8 cellular contexts compared by ENCODE assay signal in the genomic region with DNA sequence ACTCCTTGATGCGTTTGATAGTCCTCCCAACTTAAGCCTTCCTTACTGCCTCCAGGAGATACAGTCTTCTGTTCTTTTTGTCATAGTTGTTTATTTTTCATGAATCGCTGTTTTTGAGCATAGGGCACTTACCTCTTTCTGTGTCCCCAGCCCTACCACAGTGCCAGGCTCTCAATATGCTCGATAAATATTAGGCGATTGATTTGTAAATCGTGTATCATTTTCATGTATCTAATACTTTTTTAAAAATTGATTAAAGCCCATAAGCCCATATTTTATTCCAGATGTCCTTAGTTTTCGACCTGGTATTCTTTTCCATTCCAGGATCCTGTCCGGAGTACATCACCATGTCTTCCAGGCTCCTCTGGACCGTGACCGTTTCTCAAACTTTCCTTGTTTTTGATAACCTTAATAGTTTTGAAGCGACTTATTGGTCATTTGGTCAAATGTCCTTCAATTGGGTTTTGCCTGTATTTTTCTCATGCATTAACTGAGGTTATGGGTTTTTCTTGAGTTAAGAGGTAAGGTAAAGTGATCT. TPM values are rescaled to one million over a fixed set of nuclear protein-coding genes. Genes with fewer than 3 reads are reported as not detected.
A peak's percentile ranks its signal among the peaks of the same experiment; 100 is the strongest.
DNase-seq lines count a peak whose midpoint lies in the region; ATAC-seq and TF ChIP-seq lines count a peak whose summit lies in the region.

No MANE protein-coding gene starts in this region.

- H3K27ac ChIP-seq in HCT116 (ENCODE audit: low read depth, low read length) (peak overlapping the region; percentile 91), PC-3 (ENCODE audit: low read length) (no peak overlapping the region), gastrocnemius medialis (peak overlapping the region; percentile 92 to 98 (median 97))

- CTCF ChIA-PET in HCT116 (lab: Charles Lee): no interaction called here
- CTCF ChIA-PET in PC-3 (lab: Charles Lee): interaction anchor here (1.0 kb wide), 1 partner anchor 14 kb away, joined by 5 read pairs; no protein-coding TSS in a partner anchor

- intact Hi-C loops in HCT116 (cut with micrococcal nuclease): no loop called here
- intact Hi-C loops in PC-3 (cut with micrococcal nuclease): loop anchor here (10.0 kb wide), 1 partner anchor 1847 kb away; no protein-coding TSS in a partner anchor
- intact Hi-C loops in gastrocnemius medialis (cut with DNase I; ENCODE audit: low total_unique reads): loop anchor here (5.0 to 10.0 kb wide), 4 partner anchors 899 to 1746 kb away; partner anchors contain the start of genes EPC2, MBD5, ORC4 and RND3

- H2AFZ ChIP-seq in HCT116 (ENCODE audit: low read depth, low read length, poor library complexity, severe bottlenecking) (peak overlapping the region; percentile 89), PC-3 (ENCODE audit: low read length) (peak overlapping the region; percentile 83)

- H3K79me2 ChIP-seq in HCT116 (ENCODE audit: insufficient read depth, low read length): peaks cover 44% of the 10 kb centered on the region
- H3K79me2 ChIP-seq in PC-3 (ENCODE audit: low read length): peaks cover 45% of the 10 kb centered on the region

- H3K9me3 ChIP-seq in HCT116 (ENCODE audit: control insufficient read depth in 1 of 2, insufficient read depth in 1 of 2, low read depth in 1 of 2, low read length in 2 of 2) (no peaks in the 10 kb centered on the region), PC-3 (ENCODE audit: low read length) (no peaks in the 10 kb centered on the region), gastrocnemius medialis (no peaks in the 10 kb centered on the region)

- TSS peak; percentile 88 for BruUV-seq in HCT116 (replicated peaks; lab: Mats Ljungman, UMichigan)
- BruUV-seq in PC-3 (replicated peaks; lab: Mats Ljungman, UMichigan): TSS peak; percentile 79

- no peaks in the 10 kb centered on the region for H3F3A ChIP-seq in PC-3 (ENCODE audit: low read length, unreplicated experiment)

- no peak for TF ChIP-seq RAD21 in HCT116 (IDR thresholded peaks at IDR 0.05; ENCODE audit: low read depth)

- RAD21 ChIA-PET in HCT116 (lab: Charles Lee; ENCODE audit: low non-redundant PET in 1 of 2, low total read pairs in 2 of 2, uncharacterized antibody in 2 of 2, unreplicated experiment in 2 of 2): no interaction called here

- peaks cover 8 to 9% of the 10 kb centered on the region in 2 experiments for H3K36me3 ChIP-seq in HCT116 (ENCODE audit: control insufficient read depth in 1 of 2, insufficient read depth in 2 of 2, low read length in 2 of 2)
- peaks cover 20% of the 10 kb centered on the region for H3K36me3 ChIP-seq in PC-3 (ENCODE audit: low read depth, low read length)
- peaks cover 0 to 11% of the 10 kb centered on the region in 2 donors for H3K36me3 ChIP-seq in gastrocnemius medialis

- H3K4me2 ChIP-seq in HCT116 (ENCODE audit: low read length) (peak overlapping the region; percentile 81), PC-3 (ENCODE audit: low read length) (peak overlapping the region; percentile 94)

- H3K27me3 ChIP-seq in HCT116 (ENCODE audit: insufficient read depth, low read length): no peaks in the 10 kb centered on the region
- no peaks in the 10 kb centered on the region for H3K27me3 ChIP-seq in PC-3 (ENCODE audit: low read length)
- H3K27me3 ChIP-seq in gastrocnemius medialis: no peaks in the 10 kb centered on the region

- POLR2A ChIA-PET in HCT116 (lab: Charles Lee): interaction anchor here (1.2 kb wide), 1 partner anchor 20 kb away, joined by 3 read pairs; no protein-coding TSS in a partner anchor
- POLR2A ChIA-PET in PC-3 (lab: Charles Lee; ENCODE audit: unreplicated experiment): no interaction called here

- H3K4me3 ChIP-seq in HCT116 (replicated peaks in 1 of 2; ENCODE audit: low read depth in 1 of 2, low read length in 2 of 2) (peak overlapping the region; percentile 90 to 93), PC-3 (ENCODE audit: low read length) (peak overlapping the region; percentile 88), epithelial cell of proximal tubule (ENCODE audit: low read depth, low read length) (peak overlapping the region; percentile 99), gastrocnemius medialis (peak overlapping the region; percentile 75 to 93 (median 92))

- DNase-seq in HCT116 (ENCODE audit: low read depth, low spot score) (no peak), PC-3 (no peak), epithelial cell of proximal tubule (ENCODE audit: low read depth) (no peak), gastrocnemius medialis (no peak), HUDEP-2 (lab: John Stamatoyannopoulos, UW; ENCODE audit: unreplicated experiment in 76 of 76) (no peak)
- no peak for DNase-seq in stimulated activated CD4-positive, alpha-beta T cell treated with anti-CD3 and anti-CD28 coated beads, Interleukin-4, amount 100 ng/mL, for 4 hours
- DNase-seq in activated CD4-positive, alpha-beta T cell treated with anti-CD3 and anti-CD28 coated beads, Interleukin-2, amount 50 U/mL, for 1 hour: no peak

- H3K9ac ChIP-seq in HCT116 (ENCODE audit: low read length) (peak overlapping the region; percentile 94), PC-3 (ENCODE audit: low read length) (peak overlapping the region; percentile 93)

- H3K9me2 ChIP-seq in HCT116 (ENCODE audit: insufficient read depth) (no peaks in the 10 kb centered on the region), PC-3 (replicated peaks; ENCODE audit: low read length) (no peaks in the 10 kb centered on the region)

- TF ChIP-seq CTCF in HCT116 (IDR thresholded peaks at IDR 0.05 in 2 of 3, conservative IDR thresholded peaks at IDR 0.05 in 1 of 3; ENCODE audit: borderline replicate concordance in 1 of 3, insufficient read depth in 1 of 3, low read depth in 2 of 3, low read length in 2 of 3) (no peak), PC-3 (conservative IDR thresholded peaks at IDR 0.05; ENCODE audit: low read depth, low read length) (no peak), epithelial cell of proximal tubule (conservative IDR thresholded peaks at IDR 0.05; ENCODE audit: low read depth, low read length) (no peak), gastrocnemius medialis (IDR thresholded peaks at IDR 0.05 in 4 of 5, conservative IDR thresholded peaks at IDR 0.05 in 1 of 5) (no peak)

- peaks cover 0 to 15% of the 10 kb centered on the region in 2 experiments; a peak in 2 of 4 replicates for H3K4me1 ChIP-seq in HCT116 (ENCODE audit: control insufficient read depth in 1 of 2, insufficient read depth in 2 of 2, low read length in 2 of 2)
- H3K4me1 ChIP-seq in PC-3 (ENCODE audit: insufficient read depth, low read length): peaks cover 24% of the 10 kb centered on the region
- peaks cover 21 to 41% of the 10 kb centered on the region in 2 donors for H3K4me1 ChIP-seq in gastrocnemius medialis

- H4K20me1 ChIP-seq in HCT116 (ENCODE audit: insufficient read depth) (no peaks in the 10 kb centered on the region), PC-3 (ENCODE audit: low read length) (peaks cover 10% of the 10 kb centered on the region)

- no peak for TF ChIP-seq POLR2A in HCT116 (IDR thresholded peaks at IDR 0.05; ENCODE audit: borderline replicate concordance, extremely low read depth, insufficient read depth, insufficient read length)
- TF ChIP-seq POLR2A in gastrocnemius medialis (IDR thresholded peaks at IDR 0.05): no peak

- in situ Hi-C loops in gastrocnemius medialis (cut with MboI; ENCODE audit: low sequenced_read_pairs in 4 of 4): loop anchor here in 3 of 4 donors (25.0 kb wide), 2 partner anchors 1824 to 1849 kb away; partner anchors contain the start of gene RIF1 (in 2 of the 3)

- ATAC-seq in GM18519 (IDR thresholded peaks at IDR 0.05; ENCODE audit: low FRiP score, unreplicated experiment): peak; percentile 17
- peak; percentile 39 for ATAC-seq in HCT116
- peak; percentile 25 for ATAC-seq in PC-3
- no peak for ATAC-seq in gastrocnemius medialis

TF ChIP-seq in HCT116, 20 proteins besides CTCF, POLR2A, EP300 and RAD21:
- peak; percentile 20; the same call in 1 of the 2 replicates for TF ChIP-seq SP1 (IDR thresholded peaks at IDR 0.05; ENCODE audit: low read depth)
- TF ChIP-seq TCF7L2 (IDR thresholded peaks at IDR 0.05; ENCODE audit: borderline replicate concordance, extremely low read depth, insufficient read depth, insufficient read length): no peak

RNA-seq across cellular contexts. Expression of gene MMADHC, which starts 0.4 kb away (rescaled TPM):
- total RNA-seq in HCT116 (2021; ENCODE audit: unreplicated experiment) (135 TPM), PC-3 (2014; rRNA removed) (99.1 and 130 TPM in 2 replicates), epithelial cell of proximal tubule (132 and 162 TPM in 2 replicates), gastrocnemius medialis (100 to 1,000 TPM; 140 to 205 (median 169) TPM)
- polyA plus RNA-seq in HCT116 (2012): 66.9 and 92.7 TPM in 2 replicates

Comparison
In these comparisons a context has a peak if more than half of its experiments do, and no peak if none do; other contexts are left out.
1. ATAC-seq: peak in GM18519 (single experiment), HCT116 (single experiment) and PC-3 (single experiment); none in gastrocnemius medialis (0 of 2).
2. Peak in every context shown above with its lines, with median percentiles within 50 percentile points of each other: H3K4me3 ChIP-seq.